Comparison of ENCODE assay signal across 8 cellular contexts in genomic region chr20:47502271-47502730, GRCh38. TPM values are rescaled to one million over a fixed set of nuclear protein-coding genes. Genes with fewer than 3 reads are reported as not detected.
A peak's percentile ranks its signal among the peaks of the same experiment; 100 is the strongest.
DNase-seq lines count a peak whose midpoint lies in the region; TF ChIP-seq lines count a peak whose summit lies in the region.

No MANE protein-coding gene starts in this region.

- under 1% methylated on average over 21 of the region's 21 CpGs for WGBS in smooth muscle cell (ENCODE audit: low lambda C conversion rate)

- H3K36me3 ChIP-seq in ES-I3 (ENCODE audit: insufficient read depth, low read length): no peaks in the 10 kb centered on the region
- H3K36me3 ChIP-seq in Loucy (ENCODE audit: insufficient read depth, low read length): no peaks in the 10 kb centered on the region
- no peaks in the 10 kb centered on the region for H3K36me3 ChIP-seq in iPS-20b (ENCODE audit: insufficient read depth, low read depth, low read length)
- H3K36me3 ChIP-seq in smooth muscle cell (ENCODE audit: low read depth): no peaks in the 10 kb centered on the region

- DNase-seq in amniotic epithelial cell (ENCODE audit: low read depth) (peak; percentile 9), smooth muscle cell (lab: John Stamatoyannopoulos, UW; ENCODE audit: unreplicated experiment) (no peak), NCI-H446 (lab: John Stamatoyannopoulos, UW) (no peak), DMS79 treated with DMSO at 0.1 percent for 48 hours (lab: John Stamatoyannopoulos, UW) (no peak), COR-L47 (lab: John Stamatoyannopoulos, UW) (no peak)

- H3K9ac ChIP-seq in ES-I3 (ENCODE audit: low read depth, low read length) (peak overlapping the region; percentile 68), Loucy (ENCODE audit: low read depth, low read length, poor library complexity, severe bottlenecking) (peak overlapping the region; percentile 81), iPS-20b (ENCODE audit: low read depth, low read length) (peak overlapping the region; percentile 82), smooth muscle cell (ENCODE audit: low read depth) (peak overlapping the region; percentile 92)

- H2AFZ ChIP-seq in Loucy (ENCODE audit: low read length): peak overlapping the region; percentile 99
- peak overlapping the region; percentile 90 for H2AFZ ChIP-seq in smooth muscle cell (ENCODE audit: low read depth)

- H3K4me2 ChIP-seq in Loucy (ENCODE audit: low read depth, low read length, poor library complexity, severe bottlenecking) (peak overlapping the region; percentile 89), smooth muscle cell (peak overlapping the region; percentile 92)

- no peaks in the 10 kb centered on the region for H3K9me3 ChIP-seq in ES-I3 (ENCODE audit: control insufficient read depth, insufficient read depth, low read length)
- no peaks in the 10 kb centered on the region for H3K9me3 ChIP-seq in Loucy (ENCODE audit: insufficient read depth, low read depth, low read length)
- no peaks in the 10 kb centered on the region for H3K9me3 ChIP-seq in iPS-20b (ENCODE audit: insufficient read depth, low read depth, low read length)
- H3K9me3 ChIP-seq in smooth muscle cell (replicated peaks; ENCODE audit: low read depth): no peaks in the 10 kb centered on the region

- TF ChIP-seq CTCF in Loucy (conservative IDR thresholded peaks at IDR 0.05; ENCODE audit: low read length) (no peak), smooth muscle cell (IDR thresholded peaks at IDR 0.05; ENCODE audit: borderline replicate concordance, insufficient read depth, poor library complexity, severe bottlenecking) (no peak)

- no peaks in the 10 kb centered on the region for H3F3A ChIP-seq in Loucy (ENCODE audit: low read depth)
- peaks cover 3% of the 10 kb centered on the region for H3F3A ChIP-seq in smooth muscle cell (ENCODE audit: low read depth)

- H3K27ac ChIP-seq in iPS-20b (ENCODE audit: low read length) (peak overlapping the region; percentile 48), smooth muscle cell (ENCODE audit: low read depth) (peak overlapping the region; percentile 74)

- H4K20me1 ChIP-seq in Loucy (ENCODE audit: insufficient read depth, low read length, poor library complexity, severe bottlenecking) (peaks cover 13% of the 10 kb centered on the region), smooth muscle cell (ENCODE audit: low read depth) (peaks cover 44% of the 10 kb centered on the region)

- H3K9me2 ChIP-seq in Loucy (replicated peaks; ENCODE audit: low read depth, low read length): no peaks in the 10 kb centered on the region

- H3K4me3 ChIP-seq in Loucy (ENCODE audit: low read length, poor library complexity, severe bottlenecking): peak overlapping the region; percentile 92
- peak overlapping the region; percentile 84 for H3K4me3 ChIP-seq in iPS-20b (ENCODE audit: low read length)
- peak overlapping the region; percentile 85 for H3K4me3 ChIP-seq in smooth muscle cell

- H3K79me2 ChIP-seq in Loucy (ENCODE audit: insufficient read depth, low read length): peaks cover 53% of the 10 kb centered on the region
- H3K79me2 ChIP-seq in smooth muscle cell (ENCODE audit: low read depth): peaks cover 50% of the 10 kb centered on the region

- no peaks in the 10 kb centered on the region for H3K27me3 ChIP-seq in Loucy (ENCODE audit: insufficient read depth, low read length, poor library complexity, severe bottlenecking)
- H3K27me3 ChIP-seq in iPS-20b (ENCODE audit: insufficient read depth, low read length): no peaks in the 10 kb centered on the region
- H3K27me3 ChIP-seq in smooth muscle cell (ENCODE audit: low read depth): no peaks in the 10 kb centered on the region

- peaks cover 25% of the 10 kb centered on the region for H3K4me1 ChIP-seq in ES-I3 (ENCODE audit: insufficient read depth, low read length)
- H3K4me1 ChIP-seq in Loucy (ENCODE audit: insufficient read depth, low read length, poor library complexity, severe bottlenecking): peaks cover 41% of the 10 kb centered on the region
- H3K4me1 ChIP-seq in iPS-20b (ENCODE audit: insufficient read depth, low read length): peaks cover 23% of the 10 kb centered on the region; the same call in 1 of the 2 replicates
- peaks cover 30% of the 10 kb centered on the region for H3K4me1 ChIP-seq in smooth muscle cell (ENCODE audit: low read depth)

RNA-seq across cellular contexts. Expression of gene NCOA3, which starts 0.6 kb away (rescaled TPM):
- total RNA-seq in smooth muscle cell: 25.9 and 28.4 TPM in 2 replicates
- polyA plus RNA-seq in smooth muscle cell: 6.0 and 12.3 TPM in 2 replicates
